ENCODE assay signal across 8 cellular contexts in genomic region chr17:42020845-42021244, GRCh38. TPM values are rescaled to one million over a fixed set of nuclear protein-coding genes. Genes with fewer than 3 reads are reported as not detected.
DNase-seq lines count a peak whose midpoint lies in the region; ATAC-seq and TF ChIP-seq lines count a peak whose summit lies in the region.
"Not testable (repeated sequence)": the region's sequence is repeated elsewhere in the genome, so short reads cannot be mapped to it uniquely, and the experiment has no call there.

No MANE protein-coding gene starts in this region.

- H2AFZ ChIP-seq in neural cell (ENCODE audit: low read depth, low read length): not testable (repeated sequence)

- peak overlapping the region; percentile 88 for H3K4me3 Mint-ChIP-seq in activated naive CD4-positive, alpha-beta T cell treated with anti-CD3 and anti-CD28 coated beads, Interleukin-2, amount 10 ng/mL, durations not matched to agents 7 days and 5 days
- H3K4me3 Mint-ChIP-seq in stimulated activated naive CD8-positive, alpha-beta T cell treated with anti-CD3 and anti-CD28 coated beads, Interleukin-15, Interleukin-2, amounts not matched to agents 100 ng/mL and 50 ng/mL, for 24 hours: peak overlapping the region; percentile 92

- peak overlapping the region; percentile 95 for H3K4me3 ChIP-seq in BLaER1
- peak overlapping the region; percentile 90; the same call in 1 of the 2 replicates for H3K4me3 ChIP-seq in HUES48 (ENCODE audit: low read depth, low read length)
- peak overlapping the region; percentile 72 for H3K4me3 ChIP-seq in RWPE2 (ENCODE audit: severe bottlenecking)
- peak overlapping the region; percentile 87 for H3K4me3 ChIP-seq in effector memory CD4-positive, alpha-beta T cell (ENCODE audit: insufficient read depth, low read depth, low read length, poor library complexity, severe bottlenecking)
- peak overlapping the region; percentile 90 for H3K4me3 ChIP-seq in iPS-18a (ENCODE audit: low read length)
- peak overlapping the region; percentile 99 for H3K4me3 ChIP-seq in neural cell (ENCODE audit: low read length)

- H3K36me3 Mint-ChIP-seq in activated naive CD4-positive, alpha-beta T cell treated with anti-CD3 and anti-CD28 coated beads, Interleukin-2, amount 10 ng/mL, durations not matched to agents 7 days and 5 days: peaks cover 13% of the 10 kb centered on the region
- H3K36me3 Mint-ChIP-seq in stimulated activated naive CD8-positive, alpha-beta T cell treated with anti-CD3 and anti-CD28 coated beads, Interleukin-15, Interleukin-2, amounts not matched to agents 100 ng/mL and 50 ng/mL, for 24 hours (ENCODE audit: low read depth): peaks cover 18% of the 10 kb centered on the region

- H3K4me2 ChIP-seq in BLaER1 (peak overlapping the region; percentile 97), neural cell (ENCODE audit: low read length) (peak overlapping the region; percentile 96)

- H3K4me1 ChIP-seq in BLaER1 (peaks cover 48% of the 10 kb centered on the region), RWPE2 (ENCODE audit: insufficient read depth, poor library complexity, severe bottlenecking) (peaks cover 13% of the 10 kb centered on the region), iPS-18a (ENCODE audit: control insufficient read depth, low read depth, low read length) (peaks cover 14% of the 10 kb centered on the region)
- H3K4me1 ChIP-seq in HUES48 (ENCODE audit: control insufficient read depth, insufficient read depth, low read length): not testable (repeated sequence)
- peaks cover 29% of the 10 kb centered on the region for H3K4me1 ChIP-seq in effector memory CD4-positive, alpha-beta T cell (ENCODE audit: control insufficient read depth, insufficient read depth, low read length, poor library complexity, severe bottlenecking)

- not testable (repeated sequence) for TF ChIP-seq CTCF in RWPE2 (IDR thresholded peaks at IDR 0.05; ENCODE audit: poor library complexity, severe bottlenecking); neural cell (IDR thresholded peaks at IDR 0.05; ENCODE audit: poor library complexity, severe bottlenecking)

- not testable (repeated sequence) for H4K20me1 ChIP-seq in BLaER1; neural cell (ENCODE audit: insufficient read depth)

- peaks cover 38% of the 10 kb centered on the region for H3K36me3 ChIP-seq in BLaER1
- H3K36me3 ChIP-seq in HUES48 (ENCODE audit: control insufficient read depth, insufficient read depth, low read length): peaks cover 31% of the 10 kb centered on the region
- peaks cover 27% of the 10 kb centered on the region for H3K36me3 ChIP-seq in RWPE2 (ENCODE audit: low read depth)
- H3K36me3 ChIP-seq in effector memory CD4-positive, alpha-beta T cell (ENCODE audit: control insufficient read depth, insufficient read depth, low read length): peaks cover 24% of the 10 kb centered on the region
- H3K36me3 ChIP-seq in iPS-18a (ENCODE audit: control insufficient read depth, low read depth, low read length): peaks cover 25% of the 10 kb centered on the region
- H3K36me3 ChIP-seq in neural cell (ENCODE audit: insufficient read depth, low read length): not testable (repeated sequence)

- peak overlapping the region; percentile 93 for H3K9ac ChIP-seq in BLaER1
- H3K9ac ChIP-seq in HUES48 (ENCODE audit: low read depth, low read length): not testable (repeated sequence)
- H3K9ac ChIP-seq in iPS-18a (ENCODE audit: low read length): peak overlapping the region; percentile 83
- H3K9ac ChIP-seq in neural cell (ENCODE audit: low read length): peak overlapping the region; percentile 96

- TF ChIP-seq RAD21 in neural cell (conservative IDR thresholded peaks at IDR 0.05): not testable (repeated sequence)

- H3F3A ChIP-seq in neural cell (ENCODE audit: insufficient read depth, low read length, poor library complexity, severe bottlenecking): not testable (repeated sequence)

- peak overlapping the region; percentile 51 for H3K27ac Mint-ChIP-seq in activated naive CD4-positive, alpha-beta T cell treated with anti-CD3 and anti-CD28 coated beads, Interleukin-2, amount 10 ng/mL, durations not matched to agents 7 days and 5 days
- H3K27ac Mint-ChIP-seq in stimulated activated naive CD8-positive, alpha-beta T cell treated with anti-CD3 and anti-CD28 coated beads, Interleukin-15, Interleukin-2, amounts not matched to agents 100 ng/mL and 50 ng/mL, for 24 hours: peak overlapping the region; percentile 89

- not testable (repeated sequence) for H3K27me3 ChIP-seq in BLaER1; HUES48 (ENCODE audit: control insufficient read depth, insufficient read depth, low read length); RWPE2 (ENCODE audit: insufficient read depth, poor library complexity, severe bottlenecking); effector memory CD4-positive, alpha-beta T cell (replicated peaks; ENCODE audit: control insufficient read depth, insufficient read depth, low read length, poor library complexity, severe bottlenecking); iPS-18a (ENCODE audit: control insufficient read depth, insufficient read depth, low read length); neural cell (ENCODE audit: insufficient read depth, low read depth, low read length)

- not testable (repeated sequence) for H3K9me2 ChIP-seq in neural cell (ENCODE audit: insufficient read depth, low read length)

- not testable (repeated sequence) for TF ChIP-seq EP300 in neural cell (conservative IDR thresholded peaks at IDR 0.05; ENCODE audit: poor library complexity, severe bottlenecking)

- not testable (repeated sequence) for DNase-seq in RWPE2 (ENCODE audit: low spot score); activated naive CD4-positive, alpha-beta T cell treated with anti-CD3 and anti-CD28 coated beads, Interleukin-2, amount 10 ng/mL, durations not matched to agents 7 days and 5 days; effector memory CD4-positive, alpha-beta T cell

- CTCF ChIA-PET in activated naive CD4-positive, alpha-beta T cell treated with anti-CD3 and anti-CD28 coated beads, Interleukin-2, amount 10 ng/mL, durations not matched to agents 7 days and 5 days (lab: Charles Lee): interaction anchor here (1.1 to 14.4 kb wide), 11 partner anchors 11 to 382 kb away, joined by 3 to 222 read pairs (median 4); partner anchors contain the start of genes CNP, DHX58, KAT2A and KCNH4

- not testable (repeated sequence) for H3K27me3 Mint-ChIP-seq in activated naive CD4-positive, alpha-beta T cell treated with anti-CD3 and anti-CD28 coated beads, Interleukin-2, amount 10 ng/mL, durations not matched to agents 7 days and 5 days; stimulated activated naive CD8-positive, alpha-beta T cell treated with anti-CD3 and anti-CD28 coated beads, Interleukin-15, Interleukin-2, amounts not matched to agents 100 ng/mL and 50 ng/mL, for 24 hours

- not testable (repeated sequence) for ATAC-seq in RWPE2 (ENCODE audit: low read depth)

- H3K4me1 Mint-ChIP-seq in activated naive CD4-positive, alpha-beta T cell treated with anti-CD3 and anti-CD28 coated beads, Interleukin-2, amount 10 ng/mL, durations not matched to agents 7 days and 5 days: peaks cover 53% of the 10 kb centered on the region
- peaks cover 49% of the 10 kb centered on the region for H3K4me1 Mint-ChIP-seq in stimulated activated naive CD8-positive, alpha-beta T cell treated with anti-CD3 and anti-CD28 coated beads, Interleukin-15, Interleukin-2, amounts not matched to agents 100 ng/mL and 50 ng/mL, for 24 hours (ENCODE audit: low read depth)

- peaks cover 29% of the 10 kb centered on the region for H3K79me2 ChIP-seq in neural cell (replicated peaks; ENCODE audit: insufficient read depth, low read length)

- not testable (repeated sequence) for H3K9me3 Mint-ChIP-seq in activated naive CD4-positive, alpha-beta T cell treated with anti-CD3 and anti-CD28 coated beads, Interleukin-2, amount 10 ng/mL, durations not matched to agents 7 days and 5 days; stimulated activated naive CD8-positive, alpha-beta T cell treated with anti-CD3 and anti-CD28 coated beads, Interleukin-15, Interleukin-2, amounts not matched to agents 100 ng/mL and 50 ng/mL, for 24 hours

- H3K27ac ChIP-seq in BLaER1: peak overlapping the region; percentile 90
- H3K27ac ChIP-seq in HUES48 (ENCODE audit: low read depth, low read length); RWPE2 (ENCODE audit: poor library complexity, severe bottlenecking); effector memory CD4-positive, alpha-beta T cell (ENCODE audit: insufficient read depth, low read length, poor library complexity, severe bottlenecking); iPS-18a (ENCODE audit: low read length): not testable (repeated sequence)
- peak overlapping the region; percentile 81 for H3K27ac ChIP-seq in neural cell (ENCODE audit: low read length)

- H3K9me3 ChIP-seq in BLaER1; HUES48 (ENCODE audit: control insufficient read depth, insufficient read depth, low read length); RWPE2 (ENCODE audit: severe bottlenecking); effector memory CD4-positive, alpha-beta T cell (ENCODE audit: control insufficient read depth, low read length); iPS-18a (ENCODE audit: control insufficient read depth, low read depth, low read length); neural cell (ENCODE audit: low read length): not testable (repeated sequence)

RNA-seq across cellular contexts. Expression of gene NKIRAS2, which starts 1.0 kb away (rescaled TPM):
- polyA plus RNA-seq in neural cell: 60.2 and 69.9 TPM in 2 replicates
- 59.3 and 68.2 TPM in 2 replicates for polyA minus RNA-seq in neural cell

RNA-seq across cellular contexts. Expression of gene DNAJC7, which starts 3.6 kb away (rescaled TPM):
- 107 and 126 TPM in 2 replicates for polyA plus RNA-seq in neural cell
- 118 and 137 TPM in 2 replicates for polyA minus RNA-seq in neural cell

RNA-seq across cellular contexts. Expression of gene C17orf113, which starts 29.6 kb away (rescaled TPM):
- 3.0 and 5.2 TPM in 2 replicates for polyA plus RNA-seq in neural cell
- polyA minus RNA-seq in neural cell: 3.4 and 4.6 TPM in 2 replicates

RNA-seq across cellular contexts. Expression of gene CNP, which starts 54.2 kb away (rescaled TPM):
- polyA plus RNA-seq in neural cell: 27.7 and 29.6 TPM in 2 replicates
- 52.7 and 52.8 TPM in 2 replicates for polyA minus RNA-seq in neural cell
